In the genomic region with DNA sequence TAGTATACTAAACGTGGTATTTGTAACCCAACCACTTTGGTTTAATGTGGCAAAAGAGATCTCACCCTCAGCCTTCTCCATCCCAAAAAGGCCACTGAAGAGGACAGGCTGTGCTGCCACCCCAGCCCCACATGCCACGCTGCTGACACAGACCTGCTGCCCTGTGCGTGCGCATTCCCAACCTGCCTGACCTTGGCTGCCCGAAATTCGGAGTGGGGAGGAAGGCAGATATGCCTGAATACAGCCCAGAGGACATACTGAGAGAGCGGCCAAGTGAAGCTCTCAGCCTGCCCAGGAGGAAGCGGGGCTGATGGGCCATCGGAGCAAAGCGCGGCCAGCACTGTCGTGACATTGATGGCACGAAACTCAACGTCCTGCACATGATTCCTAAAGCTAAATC, we compare ENCODE assay signal across 15 cellular contexts.
DNase-seq lines count a peak whose midpoint lies in the region; ATAC-seq and TF ChIP-seq lines count a peak whose summit lies in the region.
"Had no signal": no experiment of that assay in that cellular context is flagged by ENCODE, and none has a peak within 500 bp of the region (broad histone marks: within the 10 kb centered on the region; RNA-seq: fewer than 3 reads in every experiment).

No MANE protein-coding gene starts in this region.

- no peaks in the 10 kb centered on the region for H3K27me3 Mint-ChIP-seq in activated naive CD4-positive, alpha-beta T cell treated with anti-CD3 and anti-CD28 coated beads, Interleukin-2, amount 50 U/mL, for 24 hours
- H3K27me3 Mint-ChIP-seq in T-cell = no peaks in the 10 kb centered on the region
- H3K27me3 Mint-ChIP-seq: CD8-positive, alpha-beta memory T cell had no signal

- no peak for DNase-seq in activated naive CD4-positive, alpha-beta T cell treated with anti-CD3 and anti-CD28 coated beads, Interleukin-2, amount 50 U/mL, for 16 hours
- peak in 2 of 34 experiments; percentile 5 to 7 for DNase-seq in T-cell
- DNase-seq in hepatocyte (ENCODE audit: low spot score) = no peak
- peak; percentile 8 for DNase-seq in stimulated activated CD8-positive, alpha-beta memory T cell treated with anti-CD3 and anti-CD28 coated beads, Interleukin-4, amount 100 ng/mL, for 48 hours
- DNase-seq in islet precursor cell = no peak
- no peak for DNase-seq in activated CD4-positive, alpha-beta T cell treated with anti-CD3 and anti-CD28 coated beads, Interleukin-2, amount 50 U/mL, for 1 hour
- DNase-seq in substantia nigra (lab: John Stamatoyannopoulos, UW) = no peak
- DNase-seq: activated naive CD4-positive, alpha-beta T cell; DMS79; NCI-H1436 treated with DMSO at 0.1 percent for 48 hours; NCI-H774 had no signal

- no peaks in the 10 kb centered on the region for H3K27me3 ChIP-seq in hepatocyte

- CTCF ChIA-PET in T-cell (lab: Charles Lee) = no interaction called here

- peaks cover 47% of the 10 kb centered on the region for H3K4me1 ChIP-seq in hepatocyte (ENCODE audit: insufficient read depth)

- no peaks in the 10 kb centered on the region for H3K36me3 Mint-ChIP-seq in activated naive CD4-positive, alpha-beta T cell treated with anti-CD3 and anti-CD28 coated beads, Interleukin-2, amount 50 U/mL, for 24 hours
- H3K36me3 Mint-ChIP-seq in T-cell = peaks cover 3% of the 10 kb centered on the region
- H3K36me3 Mint-ChIP-seq: CD8-positive, alpha-beta memory T cell had no signal

- no peaks in the 10 kb centered on the region for H4K20me1 ChIP-seq in hepatocyte (ENCODE audit: insufficient read depth, poor library complexity, severe bottlenecking)

- no peak overlapping the region for H3K27ac Mint-ChIP-seq in activated naive CD4-positive, alpha-beta T cell treated with anti-CD3 and anti-CD28 coated beads, Interleukin-2, amount 50 U/mL, for 24 hours
- peak overlapping the region in 1 of 2 donors; percentile 44 for H3K27ac Mint-ChIP-seq in T-cell

- H3K9me3 ChIP-seq in hepatocyte (ENCODE audit: low read depth) = no peaks in the 10 kb centered on the region
- H3K9me3 ChIP-seq: prostate gland, thoracic aorta had no signal

- no peaks in the 10 kb centered on the region for H3K9me3 Mint-ChIP-seq in activated naive CD4-positive, alpha-beta T cell treated with anti-CD3 and anti-CD28 coated beads, Interleukin-2, amount 50 U/mL, for 24 hours
- no peaks in the 10 kb centered on the region for H3K9me3 Mint-ChIP-seq in T-cell
- H3K9me3 Mint-ChIP-seq: CD8-positive, alpha-beta memory T cell had no signal

- 87% methylated on average over 14 of the region's 14 CpGs for WGBS in hepatocyte (ENCODE audit: low lambda C conversion rate, missing lambda C conversion rate)

- H2AFZ ChIP-seq in hepatocyte = no peak overlapping the region

- POLR2A ChIA-PET in T-cell (lab: Charles Lee) = no interaction called here

- H3K27ac ChIP-seq in hepatocyte (peak overlapping the region; percentile 94), substantia nigra (ENCODE audit: low read depth, low read length, poor library complexity, severe bottlenecking) (no peak overlapping the region)

- H3K79me2 ChIP-seq in hepatocyte = peaks cover 71% of the 10 kb centered on the region

- no peak for TF ChIP-seq CTCF in hepatocyte (IDR thresholded peaks at IDR 0.05; ENCODE audit: poor library complexity)

- no peaks in the 10 kb centered on the region for H3K9me2 ChIP-seq in hepatocyte (replicated peaks; ENCODE audit: insufficient read depth)

- H3K4me2 ChIP-seq in hepatocyte = no peak overlapping the region

- H3K36me3 ChIP-seq in hepatocyte (replicated peaks; ENCODE audit: insufficient read depth, low read depth) = no peaks in the 10 kb centered on the region
- H3K36me3 ChIP-seq: prostate gland, thoracic aorta had no signal

- H3K4me3 ChIP-seq in hepatocyte = no peak overlapping the region
- H3K4me3 ChIP-seq: prostate gland, thoracic aorta had no signal

- peak overlapping the region; percentile 30 for H3K4me3 Mint-ChIP-seq in activated naive CD4-positive, alpha-beta T cell treated with anti-CD3 and anti-CD28 coated beads, Interleukin-2, amount 50 U/mL, for 24 hours
- peak overlapping the region; percentile 43 to 62 (median 43) for H3K4me3 Mint-ChIP-seq in T-cell
- H3K4me3 Mint-ChIP-seq: CD8-positive, alpha-beta memory T cell had no signal

- H3K4me1 Mint-ChIP-seq in activated naive CD4-positive, alpha-beta T cell treated with anti-CD3 and anti-CD28 coated beads, Interleukin-2, amount 50 U/mL, for 24 hours = peaks cover 62% of the 10 kb centered on the region
- H3K4me1 Mint-ChIP-seq in T-cell = peaks cover 46 to 59% (median 51%) of the 10 kb centered on the region in 3 donors

- no peak for ATAC-seq in T-cell (replicated peaks in 1 of 4)
